17 cellular contexts compared by ENCODE assay signal in the genomic region with DNA sequence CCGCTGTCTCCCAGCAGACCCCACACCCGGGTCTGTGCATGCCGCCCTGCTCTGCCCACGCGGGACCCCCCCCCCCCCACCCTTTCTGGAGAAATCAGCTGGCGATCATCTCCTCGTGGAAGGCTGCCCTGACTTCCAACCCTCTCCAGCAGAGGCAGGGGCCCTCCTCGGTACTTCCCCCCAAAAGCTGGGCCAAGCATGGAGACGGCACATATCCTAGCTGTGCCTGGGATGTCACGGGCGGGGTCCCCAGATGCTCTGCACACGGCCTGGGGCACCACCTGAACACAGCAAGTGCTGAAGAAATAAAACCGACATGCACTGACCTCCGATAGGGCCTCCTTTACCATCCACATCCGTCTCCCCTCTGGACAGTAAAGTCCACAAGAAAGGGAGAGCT.
"Had no signal": no experiment of that assay in that cellular context is flagged by ENCODE, and none has a peak within 500 bp of the region (broad histone marks: within the 10 kb centered on the region; RNA-seq: fewer than 3 reads in every experiment).

No MANE protein-coding gene starts in this region.

- H3K4me3 ChIP-seq: hepatocyte, prostate gland, tibial nerve had no signal

- H3K27ac ChIP-seq: hepatocyte, prostate gland, tibial nerve had no signal

- ATAC-seq: activated CD4-positive, CD25-positive, alpha-beta regulatory T cell treated with anti-CD3 and anti-CD28 coated beads, Interleukin-2, amount 50 U/mL, for 24 hours; effector memory CD8-positive, alpha-beta T cell; natural killer cell; stimulated activated effector memory CD8-positive, alpha-beta T cell treated with anti-CD3 and anti-CD28 coated beads, Interleukin-12 subunit alpha, Interleukin-12 subunit beta, amount 100 ng/mL, for 72 hours had no signal

- H3K4me2 ChIP-seq: hepatocyte had no signal

- H3K9me3 ChIP-seq: prostate gland, tibial nerve had no signal

- H2AFZ ChIP-seq: hepatocyte had no signal

- H3K36me3 ChIP-seq: prostate gland, tibial nerve had no signal

- H3K27me3 ChIP-seq: hepatocyte, tibial nerve had no signal

- DNase-seq: activated CD4-positive, alpha-beta T cell treated with anti-CD3 and anti-CD28 coated beads, Interleukin-2, amount 50 U/mL, for 4 hours; activated naive CD4-positive, alpha-beta T cell; activated naive CD8-positive, alpha-beta T cell treated with anti-CD3 and anti-CD28 coated beads, Interleukin-2, amount 10 ng/mL, durations not matched to agents 7 days and 5 days; activated T-cell treated with anti-CD3 and anti-CD28 coated beads for 4 hours; anterior cingulate cortex; dermis blood vessel endothelial cell; effector memory CD8-positive, alpha-beta T cell; mesendoderm; natural killer cell; nucleus accumbens; stimulated activated CD4-positive, alpha-beta T cell treated with anti-CD3 and anti-CD28 coated beads, Interleukin-1b, Interleukin-23, amount 100 ng/mL, for 48 hours; SW 1271 had no signal

- H3K4me1 ChIP-seq: prostate gland had no signal
